8 cellular contexts compared by ENCODE assay signal in genomic region chr18:57802166-57802868, GRCh38. TPM values are rescaled to one million over a fixed set of nuclear protein-coding genes. Genes with fewer than 3 reads are reported as not detected.
DNase-seq lines count a peak whose midpoint lies in the region; ATAC-seq and TF ChIP-seq lines count a peak whose summit lies in the region.

No MANE protein-coding gene starts in this region.

- H3K9me3 Mint-ChIP-seq in activated T-helper 2 cell treated with anti-CD3 and anti-CD28 coated beads, Interferon-gamma antibody, Interleukin-2, Interleukin-4, amounts not matched to agents 10 μg/mL and 5 μg/mL and 100 μg/mL, durations not matched to agents 14 hours and 24 hours and 36 hours = no peaks in the 10 kb centered on the region

- no peak for ATAC-seq in GM21360 (IDR thresholded peaks at IDR 0.05; ENCODE audit: unreplicated experiment)

- H3K9me3 ChIP-seq in HEK293 (ENCODE audit: control insufficient read depth, insufficient read depth, low read depth, low read length) (no peaks in the 10 kb centered on the region), subcutaneous abdominal adipose tissue (ENCODE audit: control insufficient read depth in 5 of 5, low read length in 5 of 5) (no peaks in the 10 kb centered on the region)

- H3K9ac ChIP-seq in subcutaneous abdominal adipose tissue (ENCODE audit: low read length in 5 of 5) = peak overlapping the region in 3 of 5 donors; percentile 30 to 81 (median 69)

- H3K4me3 Mint-ChIP-seq in activated T-helper 2 cell treated with anti-CD3 and anti-CD28 coated beads, Interferon-gamma antibody, Interleukin-2, Interleukin-4, amounts not matched to agents 10 μg/mL and 5 μg/mL and 100 μg/mL, durations not matched to agents 14 hours and 24 hours and 36 hours (ENCODE audit: low read depth) = peak overlapping the region; percentile 37

- CTCF ChIA-PET in HEK293 (lab: Yijun Ruan, JAX) = interaction anchor here (0.8 kb wide), 1 partner anchor 27 kb away, joined by 3 read pairs; no protein-coding TSS in a partner anchor

- TF ChIP-seq CTCF in C4-2B (conservative IDR thresholded peaks at IDR 0.05) = no peak
- TF ChIP-seq CTCF in HEK293 (tag by site-specific recombination; IDR thresholded peaks at IDR 0.05) = no peak

- H3K27me3 ChIP-seq in subcutaneous abdominal adipose tissue (ENCODE audit: control insufficient read depth in 5 of 5, insufficient read depth in 4 of 5, low read length in 5 of 5) = peaks cover 0 to 3% (median 0%) of the 10 kb centered on the region in 5 donors

- H3K4me3 ChIP-seq in HEK293 (ENCODE audit: low read depth, low read length) (peak overlapping the region; percentile 61), subcutaneous abdominal adipose tissue (ENCODE audit: low read depth in 1 of 5, low read length in 5 of 5) (peak overlapping the region; percentile 59 to 91 (median 82))

- H3K36me3 ChIP-seq in HEK293 (ENCODE audit: control insufficient read depth in 2 of 2, insufficient read depth in 1 of 2, low read length in 2 of 2) (no peaks in the 10 kb centered on the region), subcutaneous abdominal adipose tissue (ENCODE audit: control insufficient read depth in 5 of 5, insufficient read depth in 5 of 5, low read length in 5 of 5) (no peaks in the 10 kb centered on the region)

- H3K4me1 ChIP-seq in HEK293 (ENCODE audit: control insufficient read depth, insufficient read depth, low read length) (peaks cover 5% of the 10 kb centered on the region), subcutaneous abdominal adipose tissue (ENCODE audit: control insufficient read depth in 5 of 5, insufficient read depth in 5 of 5, low read length in 5 of 5) (peaks cover 0 to 38% (median 33%) of the 10 kb centered on the region in 5 donors)

- no peaks in the 10 kb centered on the region for H3K36me3 Mint-ChIP-seq in activated T-helper 2 cell treated with anti-CD3 and anti-CD28 coated beads, Interferon-gamma antibody, Interleukin-2, Interleukin-4, amounts not matched to agents 10 μg/mL and 5 μg/mL and 100 μg/mL, durations not matched to agents 14 hours and 24 hours and 36 hours (ENCODE audit: low read depth)

- H3K4me1 Mint-ChIP-seq in activated T-helper 2 cell treated with anti-CD3 and anti-CD28 coated beads, Interferon-gamma antibody, Interleukin-2, Interleukin-4, amounts not matched to agents 10 μg/mL and 5 μg/mL and 100 μg/mL, durations not matched to agents 14 hours and 24 hours and 36 hours (ENCODE audit: low read depth) = peaks cover 3% of the 10 kb centered on the region

- POLR2A ChIA-PET in HEK293 (lab: Yijun Ruan, JAX) = no interaction called here

- H3K27ac Mint-ChIP-seq in activated T-helper 2 cell treated with anti-CD3 and anti-CD28 coated beads, Interferon-gamma antibody, Interleukin-2, Interleukin-4, amounts not matched to agents 10 μg/mL and 5 μg/mL and 100 μg/mL, durations not matched to agents 14 hours and 24 hours and 36 hours = no peak overlapping the region

- peaks cover 51% of the 10 kb centered on the region for H3K27me3 Mint-ChIP-seq in activated T-helper 2 cell treated with anti-CD3 and anti-CD28 coated beads, Interferon-gamma antibody, Interleukin-2, Interleukin-4, amounts not matched to agents 10 μg/mL and 5 μg/mL and 100 μg/mL, durations not matched to agents 14 hours and 24 hours and 36 hours (ENCODE audit: low read depth)

- intact Hi-C loops in activated T-helper 2 cell treated with anti-CD3 and anti-CD28 coated beads, Interferon-gamma antibody, Interleukin-2, Interleukin-4, amounts not matched to agents 10 μg/mL and 5 μg/mL and 100 μg/mL, durations not matched to agents 14 hours and 24 hours and 36 hours (cut with micrococcal nuclease) = loop anchor here (5.0 kb wide), 1 partner anchor 370 kb away; no protein-coding TSS in a partner anchor

- H3K27ac ChIP-seq in C4-2B (peak overlapping the region; percentile 95), HEK293 (ENCODE audit: extremely low read depth, low read depth, low read length) (peak overlapping the region; percentile 18; the same call in 1 of the 2 replicates), subcutaneous abdominal adipose tissue (ENCODE audit: low read depth, low read length) (peak overlapping the region; percentile 52)

- no peak for DNase-seq in activated T-helper 2 cell treated with anti-CD3 and anti-CD28 coated beads, Interferon-gamma antibody, Interleukin-2, Interleukin-4, amounts not matched to agents 10 μg/mL and 5 μg/mL and 100 μg/mL, durations not matched to agents 14 hours and 24 hours and 36 hours (ENCODE audit: low spot score)
- DNase-seq in iPS-NIHi7 (ENCODE audit: extremely low spot score) = peak; percentile 47
- DNase-seq in glomerular visceral epithelial cell (ENCODE audit: extremely low spot score) = no peak
- DNase-seq in HK-2 (ENCODE audit: unreplicated experiment) = no peak

TF ChIP-seq in HEK293, 187 proteins besides CTCF, POLR2A, EP300 and RAD21:
- TF ChIP-seq ZBTB21 (tag by site-specific recombination; IDR thresholded peaks at IDR 0.05) (no peak), ZNF530 (tag by site-specific recombination; IDR thresholded peaks at IDR 0.05; ENCODE audit: low read depth) (no peak), ZNF335 (tag by site-specific recombination; conservative IDR thresholded peaks at IDR 0.05) (peak; percentile 96), ZEB2 (tag by site-specific recombination; IDR thresholded peaks at IDR 0.05) (0 out of 2 replicates have a peak, but pooled peaks have one; percentile 13), ZNF23 (tag by site-specific recombination; IDR thresholded peaks at IDR 0.05; ENCODE audit: borderline replicate concordance) (no peak)

RNA-seq across cellular contexts. Expression of gene ATP8B1, which starts 0.8 kb away (rescaled TPM):
- not detected in 2 replicates for total RNA-seq in activated T-helper 2 cell treated with anti-CD3 and anti-CD28 coated beads, Interferon-gamma antibody, Interleukin-2, Interleukin-4, amounts not matched to agents 10 μg/mL and 5 μg/mL and 100 μg/mL, durations not matched to agents 14 hours and 24 hours and 36 hours

Comparison
In these comparisons a context has a peak if more than half of its experiments do, and no peak if none do; other contexts are left out.
1. H3K27ac ChIP-seq: peak in every context shown above with its lines; median percentile 95 in C4-2B; 52 in subcutaneous abdominal adipose tissue; 18 in HEK293.